Comparison of ENCODE assay signal across 10 cellular contexts in the genomic region with DNA sequence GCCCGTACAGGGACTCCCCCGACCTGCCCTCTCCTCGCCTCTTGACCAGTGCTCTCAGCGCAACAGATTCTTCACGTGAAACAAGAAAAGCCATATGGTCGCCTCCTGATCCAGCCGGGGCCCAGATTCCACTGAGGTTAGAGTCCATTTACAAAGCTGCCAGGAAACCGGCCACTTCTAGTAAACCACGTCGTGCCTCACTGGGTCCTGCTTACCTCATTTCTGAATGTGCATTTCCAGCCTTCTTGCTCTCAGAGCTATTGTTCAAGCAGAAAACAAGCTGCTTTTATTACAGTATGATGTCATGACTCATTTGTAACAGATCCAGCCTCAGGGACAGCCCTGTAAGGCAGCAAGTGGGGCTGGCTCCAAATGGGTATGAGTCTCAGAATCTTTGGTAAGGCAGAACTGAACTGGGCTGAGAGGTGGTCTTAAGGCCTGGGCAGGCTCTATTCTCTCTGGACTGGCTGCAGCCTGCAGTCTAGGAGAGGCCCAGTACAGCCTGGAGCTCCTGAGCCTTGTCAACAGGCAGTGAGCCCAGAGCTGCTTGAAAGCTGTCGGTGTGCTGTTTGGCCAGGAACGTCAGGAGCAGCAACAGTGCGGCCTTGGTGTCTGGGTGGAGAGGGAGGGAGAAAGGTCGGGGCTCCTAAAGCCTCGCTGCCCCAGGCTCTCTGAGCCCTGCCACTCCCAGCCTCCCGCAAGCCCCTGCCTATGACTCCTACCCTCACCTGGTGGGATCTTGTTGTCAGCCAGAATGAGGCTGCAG. TPM values are rescaled to one million over a fixed set of nuclear protein-coding genes. Genes with fewer than 3 reads are reported as not detected.
DNase-seq lines count a peak whose midpoint lies in the region; ATAC-seq, FAIRE-seq and TF ChIP-seq lines count a peak whose summit lies in the region.
"Had no signal": no experiment of that assay in that cellular context is flagged by ENCODE, and none has a peak within 500 bp of the region (broad histone marks: within the 10 kb centered on the region; RNA-seq: fewer than 3 reads in every experiment).

No MANE protein-coding gene starts in this region.

- no peak for TF ChIP-seq CTCF in suprapubic skin (IDR thresholded peaks at IDR 0.05)

- intact Hi-C loops in CD4-positive, alpha-beta memory T cell (cut with micrococcal nuclease), result no loop called here

- peaks cover 3 to 9% (median 6%) of the 10 kb centered on the region in 4 donors for H3K4me1 Mint-ChIP-seq in CD4-positive, alpha-beta memory T cell

- peaks cover 19 to 68% of the 10 kb centered on the region in 2 donors for H3K36me3 Mint-ChIP-seq in CD4-positive, alpha-beta memory T cell

- peak; percentile 98 for FAIRE-seq in islet of Langerhans (lab: Jason Lieb, UNC)

- DNase-seq in DMS79 (lab: John Stamatoyannopoulos, UW) (peak; percentile 55), DMS79 treated with DMSO at 0.1 percent for 48 hours (lab: John Stamatoyannopoulos, UW) (no peak), astrocyte of the hippocampus (ENCODE audit: low read depth, low spot score) (peak; percentile 91), suprapubic skin (ENCODE audit: low spot score in 2 of 2) (peak in 1 of 2 donors; percentile 56), SIG-M5 treated with dmso at 0.1 percent for 504 hours (lab: John Stamatoyannopoulos, UW; ENCODE audit: unreplicated experiment) (no peak)
- DNase-seq in CD4-positive, alpha-beta memory T cell, result no peak
- DNase-seq: T-helper 17 cell had no signal

- WGBS in suprapubic skin, result 58% methylated on average over 9 of the region's 16 CpGs

- no peak overlapping the region for H3K4me3 Mint-ChIP-seq in CD4-positive, alpha-beta memory T cell
- H3K4me3 Mint-ChIP-seq: T-helper 17 cell had no signal

- no peaks in the 10 kb centered on the region for H3K4me1 ChIP-seq in suprapubic skin
- no peaks in the 10 kb centered on the region for H3K4me1 ChIP-seq in CD4-positive, alpha-beta memory T cell (ENCODE audit: insufficient read depth, low read length)

- CTCF ChIA-PET in CD4-positive, alpha-beta memory T cell (lab: Charles Lee; ENCODE audit: partially characterized antibody), result interaction anchor here (1.2 to 1.5 kb wide), 4 partner anchors 19 to 153 kb away, joined by 3 to 6 read pairs (median 4); partner anchors contain the start of genes IRF9 and TINF2

- no peaks in the 10 kb centered on the region for H3K27me3 ChIP-seq in suprapubic skin
- H3K27me3 ChIP-seq in CD4-positive, alpha-beta memory T cell (ENCODE audit: insufficient read depth, low read length), result no peaks in the 10 kb centered on the region

- TF ChIP-seq EP300 in suprapubic skin (IDR thresholded peaks at IDR 0.05), result no peak

- TF ChIP-seq POLR2A in suprapubic skin (IDR thresholded peaks at IDR 0.05) (no peak), GM18505 (IDR thresholded peaks at IDR 0.05; ENCODE audit: borderline replicate concordance, extremely low read depth, insufficient read depth, insufficient read length) (no peak)

- no peak for ATAC-seq in GM18505 (IDR thresholded peaks at IDR 0.05; ENCODE audit: unreplicated experiment)
- ATAC-seq: T-helper 17 cell had no signal

- POLR2A ChIA-PET in CD4-positive, alpha-beta memory T cell (lab: Charles Lee; ENCODE audit: partially characterized antibody), result interaction anchor here (0.8 kb wide), 1 partner anchor 19 kb away, joined by 3 read pairs; the partner anchor contains the start of gene IRF9

- H3K27ac Mint-ChIP-seq in CD4-positive, alpha-beta memory T cell, result peak overlapping the region in 1 of 7 donors; percentile 41

- no peaks in the 10 kb centered on the region for H3K27me3 Mint-ChIP-seq in CD4-positive, alpha-beta memory T cell
- H3K27me3 Mint-ChIP-seq: T-helper 17 cell had no signal

- no peaks in the 10 kb centered on the region for H3K9me3 Mint-ChIP-seq in CD4-positive, alpha-beta memory T cell

- H3K36me3 ChIP-seq in suprapubic skin, result peaks cover 87% of the 10 kb centered on the region
- peaks cover 51% of the 10 kb centered on the region for H3K36me3 ChIP-seq in CD4-positive, alpha-beta memory T cell (ENCODE audit: insufficient read depth, low read length)

- H3K4me3 ChIP-seq in suprapubic skin, result no peak overlapping the region
- no peak overlapping the region for H3K4me3 ChIP-seq in CD4-positive, alpha-beta memory T cell (ENCODE audit: low read length in 2 of 2)

- H3K27ac ChIP-seq in suprapubic skin, result peak overlapping the region; percentile 13
- H3K27ac ChIP-seq in CD4-positive, alpha-beta memory T cell (ENCODE audit: low read depth, low read length), result no peak overlapping the region
- H3K27ac ChIP-seq: C4-2B had no signal

- H3K9me3 ChIP-seq in suprapubic skin, result no peaks in the 10 kb centered on the region
- no peaks in the 10 kb centered on the region for H3K9me3 ChIP-seq in CD4-positive, alpha-beta memory T cell (ENCODE audit: control insufficient read depth in 1 of 2, low read length in 2 of 2)

RNA-seq across cellular contexts. Expression of gene REC8, which starts 8.3 kb away (rescaled TPM):
- total RNA-seq in suprapubic skin, result 10 to 100 TPM in 2 of 4 donors, 1 to 10 TPM in 2; 2.5 to 17.2 (median 10.2) TPM
- 10 to 100 TPM; 27.7 to 30.5 TPM for total RNA-seq in CD4-positive, alpha-beta memory T cell
- polyA plus RNA-seq in CD4-positive, alpha-beta memory T cell, result 1 to 10 TPM; 2.8 to 9.8 TPM

RNA-seq across cellular contexts. Expression of gene IPO4, which starts 8.5 kb away (rescaled TPM):
- total RNA-seq in suprapubic skin, result 10 to 100 TPM; 43.0 to 90.5 (median 58.0) TPM
- total RNA-seq in CD4-positive, alpha-beta memory T cell, result 10 to 100 TPM; 22.4 to 30.2 TPM
- 10 to 100 TPM; 19.8 to 20.2 TPM for polyA plus RNA-seq in CD4-positive, alpha-beta memory T cell

RNA-seq across cellular contexts. Expression of gene TM9SF1, which starts 15.1 kb away (rescaled TPM):
- 10 to 100 TPM; 38.1 to 58.3 (median 53.4) TPM for total RNA-seq in suprapubic skin
- total RNA-seq in CD4-positive, alpha-beta memory T cell, result 10 to 100 TPM; 24.1 to 26.3 TPM
- 10 to 100 TPM; 38.4 to 40.6 TPM for polyA plus RNA-seq in CD4-positive, alpha-beta memory T cell

RNA-seq across cellular contexts. Expression of gene IRF9, which starts 19.1 kb away (rescaled TPM):
- total RNA-seq in suprapubic skin, result 10 to 100 TPM; 31.1 to 45.2 (median 37.5) TPM
- 100 to 1,000 TPM; 154 to 157 TPM for total RNA-seq in CD4-positive, alpha-beta memory T cell
- 100 to 1,000 TPM in 1 of 2 donors, 10 to 100 TPM in 1; 59.3 to 121 TPM for polyA plus RNA-seq in CD4-positive, alpha-beta memory T cell

RNA-seq across cellular contexts. Expression of gene TSSK4, which starts 25.4 kb away (rescaled TPM):
- total RNA-seq in suprapubic skin, result not detected
- total RNA-seq in CD4-positive, alpha-beta memory T cell, result 1 to 10 TPM; 1.2 to 1.9 TPM
- polyA plus RNA-seq in CD4-positive, alpha-beta memory T cell, result 1 to 10 TPM in 1 of 2 donors, under 1 TPM in 1; 0.47 to 1.3 TPM

Comparison
In these comparisons a context has a peak if more than half of its experiments do, and no peak if none do; other contexts are left out.
1. DNase-seq: peak in DMS79 (single experiment) and astrocyte of the hippocampus (single experiment); none in DMS79 treated with DMSO at 0.1 percent for 48 hours (single experiment), CD4-positive, alpha-beta memory T cell (0 of 5) and SIG-M5 treated with dmso at 0.1 percent for 504 hours (single experiment).